In genomic region chr22:42275176-42275575, GRCh38 we compare ENCODE assay signal across 33 cellular contexts.
"Had no signal": no experiment of that assay in that cellular context is flagged by ENCODE, and none has a peak within 500 bp of the region (broad histone marks: within the 10 kb centered on the region; RNA-seq: fewer than 3 reads in every experiment).

No MANE protein-coding gene starts in this region.

- H3K27me3 Mint-ChIP-seq: activated naive CD8-positive, alpha-beta T cell treated with anti-CD3 and anti-CD28 coated beads for 36 hours; natural killer cell treated with Interleukin-12 subunit alpha and Interleukin-12 subunit beta and Interleukin-15 and Interleukin-18, amount 100 ng/mL, for 72 hours; T-helper 17 cell had no signal

- H3K27me3 ChIP-seq: adrenal gland, ascending aorta, cardiac muscle cell, heart left ventricle, ovary, stomach, thyroid gland, upper lobe of right lung had no signal

- H3K4me1 ChIP-seq: prostate gland had no signal

- H3K4me1 Mint-ChIP-seq: activated naive CD8-positive, alpha-beta T cell treated with anti-CD3 and anti-CD28 coated beads for 36 hours had no signal

- H3K27ac ChIP-seq: adrenal gland, ascending aorta, cardiac muscle cell, heart left ventricle, left lung, lower lobe of right lung, ovary, prostate gland, stomach, thyroid gland, upper lobe of right lung had no signal

- H3K36me3 Mint-ChIP-seq: brain; natural killer cell treated with Interleukin-12 subunit alpha and Interleukin-12 subunit beta and Interleukin-15 and Interleukin-18, amount 100 ng/mL, for 72 hours; stimulated activated memory B cell treated with anti-CD40 and anti-IgM and Interleukin-4, amounts not matched to agents 10 μg/mL and 1 μg/mL and 100 μg/mL, for 72 hours had no signal

- H3K36me3 ChIP-seq: adrenal gland, ascending aorta, cardiac muscle cell, heart left ventricle, left lung, lower lobe of right lung, ovary, prostate gland, stomach, thyroid gland, upper lobe of right lung had no signal

- H3K9me3 ChIP-seq: adrenal gland, ascending aorta, heart left ventricle, left lung, lower lobe of right lung, mucosa of descending colon, ovary, prostate gland, stomach, thyroid gland, upper lobe of right lung had no signal

- H3K4me3 ChIP-seq: adrenal gland, ascending aorta, cardiac muscle cell, heart left ventricle, left lung, lower lobe of right lung, mucosa of descending colon, ovary, prostate gland, stomach, thyroid gland, upper lobe of right lung had no signal

- H3K4me3 Mint-ChIP-seq: activated CD8-positive, alpha-beta T cell treated with anti-CD3 and anti-CD28 coated beads, Interleukin-2, amount 10 ng/mL, durations not matched to agents 7 days and 5 days; activated naive CD4-positive, alpha-beta T cell treated with anti-CD3 and anti-CD28 coated beads for 36 hours; activated naive CD8-positive, alpha-beta T cell treated with anti-CD3 and anti-CD28 coated beads for 36 hours; effector memory CD8-positive, alpha-beta T cell; natural killer cell treated with Interleukin-12 subunit alpha and Interleukin-12 subunit beta and Interleukin-15 and Interleukin-18, amount 100 ng/mL, for 72 hours; stimulated activated memory B cell treated with anti-CD40 and anti-IgM and Interleukin-4, amounts not matched to agents 10 μg/mL and 1 μg/mL and 100 μg/mL, for 72 hours; T-helper 17 cell had no signal

- DNase-seq: activated CD8-positive, alpha-beta T cell treated with anti-CD3 and anti-CD28 coated beads, Interleukin-2, amount 10 ng/mL, durations not matched to agents 7 days and 5 days; activated effector memory CD4-positive, alpha-beta T cell treated with anti-CD3 and anti-CD28 coated beads, Interleukin-2, amount 50 U/mL, for 16 hours; activated naive CD4-positive, alpha-beta T cell treated with anti-CD3 and anti-CD28 coated beads for 36 hours; activated naive CD8-positive, alpha-beta T cell treated with anti-CD3 and anti-CD28 coated beads for 36 hours; activated T-cell treated with anti-CD3 and anti-CD28 coated beads for 4 hours; adrenal gland; cortex of kidney; effector memory CD8-positive, alpha-beta T cell; foreskin fibroblast; heart left ventricle; hypothalamus; left lung; lower lobe of right lung; mesenchymal stem cell; mucosa of descending colon; ovary; retina; small intestine; stimulated activated CD4-positive, alpha-beta T cell treated with anti-CD3 and anti-CD28 coated beads, Interleukin-1b, Interleukin-23, amount 100 ng/mL, for 48 hours; stimulated activated CD4-positive, alpha-beta T cell treated with anti-CD3 and anti-CD28 coated beads, Interleukin-4, amount 100 ng/mL, for 4 hours; stimulated activated CD8-positive, alpha-beta memory T cell treated with anti-CD3 and anti-CD28 coated beads, Interleukin-4, amount 100 ng/mL, for 48 hours; stomach; T-helper 17 cell; T1000; thyroid gland; upper lobe of right lung; WERI-Rb-1 had no signal

- H3K27ac Mint-ChIP-seq: activated CD8-positive, alpha-beta T cell treated with anti-CD3 and anti-CD28 coated beads, Interleukin-2, amount 10 ng/mL, durations not matched to agents 7 days and 5 days; activated naive CD4-positive, alpha-beta T cell treated with anti-CD3 and anti-CD28 coated beads for 36 hours; activated naive CD8-positive, alpha-beta T cell treated with anti-CD3 and anti-CD28 coated beads for 36 hours; effector memory CD8-positive, alpha-beta T cell; natural killer cell treated with Interleukin-12 subunit alpha and Interleukin-12 subunit beta and Interleukin-15 and Interleukin-18, amount 100 ng/mL, for 72 hours; stimulated activated memory B cell treated with anti-CD40 and anti-IgM and Interleukin-4, amounts not matched to agents 10 μg/mL and 1 μg/mL and 100 μg/mL, for 72 hours had no signal

- H3K9me3 Mint-ChIP-seq: activated naive CD4-positive, alpha-beta T cell treated with anti-CD3 and anti-CD28 coated beads for 36 hours; activated naive CD8-positive, alpha-beta T cell treated with anti-CD3 and anti-CD28 coated beads for 36 hours; brain; effector memory CD8-positive, alpha-beta T cell; natural killer cell treated with Interleukin-12 subunit alpha and Interleukin-12 subunit beta and Interleukin-15 and Interleukin-18, amount 100 ng/mL, for 72 hours; stimulated activated memory B cell treated with anti-CD40 and anti-IgM and Interleukin-4, amounts not matched to agents 10 μg/mL and 1 μg/mL and 100 μg/mL, for 72 hours had no signal
